Comparison of ENCODE assay signal across 1 cellular context in genomic region chr1:222252788-222253187, GRCh38.
TF ChIP-seq lines count a peak whose summit lies in the region.

No MANE protein-coding gene starts in this region.

TF ChIP-seq in GM23338, 12 proteins besides CTCF, POLR2A, EP300 and RAD21 (continued from another document):
- TF ChIP-seq, protein P1, sequence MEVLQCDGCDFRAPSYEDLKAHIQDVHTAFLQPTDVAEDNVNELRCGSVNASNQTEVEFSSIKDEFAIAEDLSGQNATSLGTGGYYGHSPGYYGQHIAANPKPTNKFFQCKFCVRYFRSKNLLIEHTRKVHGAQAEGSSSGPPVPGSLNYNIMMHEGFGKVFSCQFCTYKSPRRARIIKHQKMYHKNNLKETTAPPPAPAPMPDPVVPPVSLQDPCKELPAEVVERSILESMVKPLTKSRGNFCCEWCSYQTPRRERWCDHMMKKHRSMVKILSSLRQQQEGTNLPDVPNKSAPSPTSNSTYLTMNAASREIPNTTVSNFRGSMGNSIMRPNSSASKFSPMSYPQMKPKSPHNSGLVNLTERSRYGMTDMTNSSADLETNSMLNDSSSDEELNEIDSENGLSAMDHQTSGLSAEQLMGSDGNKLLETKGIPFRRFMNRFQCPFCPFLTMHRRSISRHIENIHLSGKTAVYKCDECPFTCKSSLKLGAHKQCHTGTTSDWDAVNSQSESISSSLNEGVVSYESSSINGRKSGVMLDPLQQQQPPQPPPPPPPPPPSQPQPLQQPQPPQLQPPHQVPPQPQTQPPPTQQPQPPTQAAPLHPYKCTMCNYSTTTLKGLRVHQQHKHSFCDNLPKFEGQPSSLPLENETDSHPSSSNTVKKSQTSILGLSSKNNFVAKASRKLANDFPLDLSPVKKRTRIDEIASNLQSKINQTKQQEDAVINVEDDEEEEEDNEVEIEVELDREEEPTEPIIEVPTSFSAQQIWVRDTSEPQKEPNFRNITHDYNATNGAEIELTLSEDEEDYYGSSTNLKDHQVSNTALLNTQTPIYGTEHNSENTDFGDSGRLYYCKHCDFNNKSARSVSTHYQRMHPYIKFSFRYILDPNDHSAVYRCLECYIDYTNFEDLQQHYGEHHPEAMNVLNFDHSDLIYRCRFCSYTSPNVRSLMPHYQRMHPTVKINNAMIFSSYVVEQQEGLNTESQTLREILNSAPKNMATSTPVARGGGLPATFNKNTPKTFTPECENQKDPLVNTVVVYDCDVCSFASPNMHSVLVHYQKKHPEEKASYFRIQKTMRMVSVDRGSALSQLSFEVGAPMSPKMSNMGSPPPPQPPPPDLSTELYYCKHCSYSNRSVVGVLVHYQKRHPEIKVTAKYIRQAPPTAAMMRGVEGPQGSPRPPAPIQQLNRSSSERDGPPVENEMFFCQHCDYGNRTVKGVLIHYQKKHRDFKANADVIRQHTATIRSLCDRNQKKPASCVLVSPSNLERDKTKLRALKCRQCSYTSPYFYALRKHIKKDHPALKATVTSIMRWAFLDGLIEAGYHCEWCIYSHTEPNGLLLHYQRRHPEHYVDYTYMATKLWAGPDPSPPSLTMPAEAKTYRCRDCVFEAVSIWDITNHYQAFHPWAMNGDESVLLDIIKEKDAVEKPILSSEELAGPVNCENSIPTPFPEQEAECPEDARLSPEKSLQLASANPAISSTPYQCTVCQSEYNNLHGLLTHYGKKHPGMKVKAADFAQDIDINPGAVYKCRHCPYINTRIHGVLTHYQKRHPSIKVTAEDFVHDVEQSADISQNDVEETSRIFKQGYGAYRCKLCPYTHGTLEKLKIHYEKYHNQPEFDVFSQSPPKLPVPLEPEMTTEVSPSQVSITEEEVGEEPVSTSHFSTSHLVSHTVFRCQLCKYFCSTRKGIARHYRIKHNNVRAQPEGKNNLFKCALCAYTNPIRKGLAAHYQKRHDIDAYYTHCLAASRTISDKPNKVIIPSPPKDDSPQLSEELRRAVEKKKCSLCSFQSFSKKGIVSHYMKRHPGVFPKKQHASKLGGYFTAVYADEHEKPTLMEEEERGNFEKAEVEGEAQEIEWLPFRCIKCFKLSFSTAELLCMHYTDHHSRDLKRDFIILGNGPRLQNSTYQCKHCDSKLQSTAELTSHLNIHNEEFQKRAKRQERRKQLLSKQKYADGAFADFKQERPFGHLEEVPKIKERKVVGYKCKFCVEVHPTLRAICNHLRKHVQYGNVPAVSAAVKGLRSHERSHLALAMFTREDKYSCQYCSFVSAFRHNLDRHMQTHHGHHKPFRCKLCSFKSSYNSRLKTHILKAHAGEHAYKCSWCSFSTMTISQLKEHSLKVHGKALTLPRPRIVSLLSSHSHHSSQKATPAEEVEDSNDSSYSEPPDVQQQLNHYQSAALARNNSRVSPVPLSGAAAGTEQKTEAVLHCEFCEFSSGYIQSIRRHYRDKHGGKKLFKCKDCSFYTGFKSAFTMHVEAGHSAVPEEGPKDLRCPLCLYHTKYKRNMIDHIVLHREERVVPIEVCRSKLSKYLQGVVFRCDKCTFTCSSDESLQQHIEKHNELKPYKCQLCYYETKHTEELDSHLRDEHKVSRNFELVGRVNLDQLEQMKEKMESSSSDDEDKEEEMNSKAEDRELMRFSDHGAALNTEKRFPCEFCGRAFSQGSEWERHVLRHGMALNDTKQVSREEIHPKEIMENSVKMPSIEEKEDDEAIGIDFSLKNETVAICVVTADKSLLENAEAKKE (CRISPR knock-in tag; IDR thresholded peaks at IDR 0.05): no peak
- TF ChIP-seq EZH2phosphoT487 (IDR thresholded peaks at IDR 0.05; ENCODE audit: unreplicated experiment) (no peak), REST (IDR thresholded peaks at IDR 0.05; ENCODE audit: unreplicated experiment) (no peak), EZH2 (IDR thresholded peaks at IDR 0.05; ENCODE audit: low read depth, unreplicated experiment) (no peak), ETS1 (IDR thresholded peaks at IDR 0.05) (no peak), POLR2AphosphoS5 (IDR thresholded peaks at IDR 0.05; ENCODE audit: low read depth) (no peak), NANOG (IDR thresholded peaks at IDR 0.05; ENCODE audit: borderline replicate concordance) (no peak)
